Comparison of ENCODE assay signal across 1 cellular context in the genomic region with DNA sequence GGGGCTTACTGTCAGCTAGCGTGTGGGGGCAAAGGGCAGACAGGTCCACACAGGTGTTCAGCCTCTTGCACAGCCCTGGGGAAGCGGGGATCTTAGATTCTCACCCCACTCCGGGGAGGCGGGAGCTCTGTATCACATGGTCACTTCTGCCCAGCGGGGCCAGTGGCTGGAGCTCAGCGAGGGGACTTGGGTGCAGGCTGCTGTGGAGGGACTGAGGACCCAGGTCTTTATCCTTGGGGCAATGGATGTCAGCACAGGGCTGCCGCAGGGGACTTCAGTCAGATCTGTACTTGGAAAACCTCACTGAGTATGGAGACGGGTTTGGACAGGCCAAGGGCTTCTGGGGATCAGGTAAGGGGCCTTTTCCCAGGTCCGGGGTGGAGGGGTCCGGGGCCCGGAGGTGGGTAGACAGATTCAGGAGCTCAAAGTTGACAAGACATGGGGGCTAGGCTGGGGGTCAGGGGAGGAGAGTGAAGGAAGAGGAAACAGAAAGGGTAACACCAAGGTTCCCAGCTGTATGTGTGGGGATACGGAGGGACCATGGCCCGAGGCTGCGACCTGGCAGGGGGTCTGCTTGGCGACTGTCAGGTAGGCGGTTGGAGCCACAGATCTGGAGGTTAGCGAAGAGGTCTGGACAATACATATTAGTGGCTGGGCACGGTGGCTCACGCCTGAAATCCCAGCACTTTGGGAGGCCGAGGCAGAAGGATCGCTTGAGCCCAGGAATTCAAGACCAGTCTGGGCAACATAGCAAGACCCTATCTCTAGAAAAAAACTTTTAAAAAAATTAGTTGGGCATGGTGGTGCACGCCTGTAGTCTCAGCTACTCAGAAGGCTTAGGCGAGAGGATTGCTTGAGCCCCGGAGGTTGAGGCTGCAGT.
TF ChIP-seq lines count a peak whose summit lies in the region.

No MANE protein-coding gene starts in this region.

TF ChIP-seq in HepG2, 621 proteins besides CTCF, POLR2A, EP300 and RAD21:
- no peak for TF ChIP-seq NPAS2 (CRISPR knock-in tag; IDR thresholded peaks at IDR 0.05; ENCODE audit: borderline replicate concordance)
- TF ChIP-seq, protein P1, sequence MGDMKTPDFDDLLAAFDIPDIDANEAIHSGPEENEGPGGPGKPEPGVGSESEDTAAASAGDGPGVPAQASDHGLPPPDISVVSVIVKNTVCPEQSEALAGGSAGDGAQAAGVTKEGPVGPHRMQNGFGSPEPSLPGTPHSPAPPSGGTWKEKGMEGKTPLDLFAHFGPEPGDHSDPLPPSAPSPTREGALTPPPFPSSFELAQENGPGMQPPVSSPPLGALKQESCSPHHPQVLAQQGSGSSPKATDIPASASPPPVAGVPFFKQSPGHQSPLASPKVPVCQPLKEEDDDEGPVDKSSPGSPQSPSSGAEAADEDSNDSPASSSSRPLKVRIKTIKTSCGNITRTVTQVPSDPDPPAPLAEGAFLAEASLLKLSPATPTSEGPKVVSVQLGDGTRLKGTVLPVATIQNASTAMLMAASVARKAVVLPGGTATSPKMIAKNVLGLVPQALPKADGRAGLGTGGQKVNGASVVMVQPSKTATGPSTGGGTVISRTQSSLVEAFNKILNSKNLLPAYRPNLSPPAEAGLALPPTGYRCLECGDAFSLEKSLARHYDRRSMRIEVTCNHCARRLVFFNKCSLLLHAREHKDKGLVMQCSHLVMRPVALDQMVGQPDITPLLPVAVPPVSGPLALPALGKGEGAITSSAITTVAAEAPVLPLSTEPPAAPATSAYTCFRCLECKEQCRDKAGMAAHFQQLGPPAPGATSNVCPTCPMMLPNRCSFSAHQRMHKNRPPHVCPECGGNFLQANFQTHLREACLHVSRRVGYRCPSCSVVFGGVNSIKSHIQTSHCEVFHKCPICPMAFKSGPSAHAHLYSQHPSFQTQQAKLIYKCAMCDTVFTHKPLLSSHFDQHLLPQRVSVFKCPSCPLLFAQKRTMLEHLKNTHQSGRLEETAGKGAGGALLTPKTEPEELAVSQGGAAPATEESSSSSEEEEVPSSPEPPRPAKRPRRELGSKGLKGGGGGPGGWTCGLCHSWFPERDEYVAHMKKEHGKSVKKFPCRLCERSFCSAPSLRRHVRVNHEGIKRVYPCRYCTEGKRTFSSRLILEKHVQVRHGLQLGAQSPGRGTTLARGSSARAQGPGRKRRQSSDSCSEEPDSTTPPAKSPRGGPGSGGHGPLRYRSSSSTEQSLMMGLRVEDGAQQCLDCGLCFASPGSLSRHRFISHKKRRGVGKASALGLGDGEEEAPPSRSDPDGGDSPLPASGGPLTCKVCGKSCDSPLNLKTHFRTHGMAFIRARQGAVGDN (CRISPR knock-in tag; IDR thresholded peaks at IDR 0.05) = 0 out of 2 replicates have a peak, but pooled peaks have one; percentile 24
- peak; percentile 63 for TF ChIP-seq ZNF121 (CRISPR knock-in tag; IDR thresholded peaks at IDR 0.05)
